ENCODE assay signal across 22 cellular contexts in the genomic region with DNA sequence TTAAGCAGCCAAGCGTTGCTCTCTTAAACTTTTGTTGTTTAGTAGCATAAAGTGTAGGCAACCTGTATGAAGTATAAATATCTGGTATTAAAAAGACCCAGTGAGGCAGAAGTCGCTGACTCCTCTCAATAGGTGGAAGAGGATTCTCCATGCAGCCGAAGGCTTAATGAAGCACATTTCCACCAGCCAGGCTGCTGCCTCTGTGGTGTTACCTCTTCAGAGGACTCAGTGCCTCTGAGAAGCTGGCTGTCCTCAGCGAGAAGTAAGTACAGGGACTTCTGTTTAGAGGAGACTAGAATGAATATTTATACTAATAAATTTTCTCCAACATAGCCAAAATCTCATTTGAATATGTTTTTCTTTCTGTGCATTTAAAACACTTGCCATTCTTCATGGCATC. TPM values are rescaled to one million over a fixed set of nuclear protein-coding genes. Genes with fewer than 3 reads are reported as not detected.
"Had no signal": no experiment of that assay in that cellular context is flagged by ENCODE, and none has a peak within 500 bp of the region (broad histone marks: within the 10 kb centered on the region; RNA-seq: fewer than 3 reads in every experiment).

No MANE protein-coding gene starts in this region.

- ATAC-seq: activated CD4-positive, CD25-positive, alpha-beta regulatory T cell treated with anti-CD3 and anti-CD28 coated beads, Interleukin-2, amount 50 U/mL, for 24 hours; naive thymus-derived CD8-positive, alpha-beta T cell; sciatic nerve; stimulated activated memory B cell treated with anti-CD40 and anti-IgM and Interleukin-4, amounts not matched to agents 10 μg/mL and 1 μg/mL and 100 μg/mL, for 72 hours; stimulated activated naive CD8-positive, alpha-beta T cell treated with anti-CD3 and anti-CD28 coated beads, Interleukin-15, amount 100 ng/mL, for 72 hours; T-helper 17 cell had no signal

- H3K9me3 ChIP-seq: esophagus squamous epithelium had no signal

- DNase-seq: activated CD4-positive, alpha-beta T cell treated with anti-CD3 and anti-CD28 coated beads for 48 hours; activated CD4-positive, alpha-beta T cell treated with anti-CD3 and anti-CD28 coated beads, Interleukin-2, amount 50 U/mL, for 48 hours; activated CD8-positive, alpha-beta memory T cell treated with anti-CD3 and anti-CD28 coated beads for 24 hours; activated gamma-delta T cell; activated naive CD4-positive, alpha-beta T cell treated with anti-CD3 and anti-CD28 coated beads, Interleukin-2, amount 10 ng/mL, durations not matched to agents 7 days and 5 days; activated naive CD8-positive, alpha-beta T cell treated with anti-CD3 and anti-CD28 coated beads, Interleukin-2, amount 10 ng/mL, durations not matched to agents 7 days and 5 days; central memory CD4-positive, alpha-beta T cell; esophagus squamous epithelium; foreskin melanocyte; left cardiac atrium; midbrain; naive thymus-derived CD8-positive, alpha-beta T cell; small intestine; stimulated activated CD4-positive, alpha-beta T cell treated with anti-CD3 and anti-CD28 coated beads, Interleukin-4, amount 100 ng/mL, for 24 hours; stimulated activated naive CD8-positive, alpha-beta T cell treated with anti-CD3 and anti-CD28 coated beads, Interleukin-15, amount 100 ng/mL, for 72 hours; T-helper 17 cell; T1000; trophoblast cell; WERI-Rb-1 had no signal

- H3K27me3 ChIP-seq: esophagus squamous epithelium had no signal

- H3K4me3 ChIP-seq: esophagus squamous epithelium had no signal

- H3K27ac ChIP-seq: esophagus squamous epithelium, WERI-Rb-1 had no signal

- H3K36me3 ChIP-seq: esophagus squamous epithelium, WERI-Rb-1 had no signal

RNA-seq across cellular contexts. Expression of a gene that starts 6.0 kb away (rescaled TPM):
- total RNA-seq: activated naive CD8-positive, alpha-beta T cell treated with anti-CD3 and anti-CD28 coated beads, Interleukin-2, amount 10 ng/mL, durations not matched to agents 7 days and 5 days; naive thymus-derived CD8-positive, alpha-beta T cell had no signal
